In genomic region chr9:121682926-121683485, GRCh38 we compare ENCODE assay signal across 38 cellular contexts. TPM values are rescaled to one million over a fixed set of nuclear protein-coding genes. Genes with fewer than 3 reads are reported as not detected.
"Had no signal": no experiment of that assay in that cellular context is flagged by ENCODE, and none has a peak within 500 bp of the region (broad histone marks: within the 10 kb centered on the region; RNA-seq: fewer than 3 reads in every experiment).

No MANE protein-coding gene starts in this region.

- DNase-seq: activated B cell treated with CpG ODN at 0.5 μM for 24 hours; activated CD4-positive, alpha-beta memory T cell treated with anti-CD3 and anti-CD28 coated beads, Interleukin-2, amount 10 ng/mL, durations not matched to agents 7 days and 5 days; activated CD4-positive, alpha-beta T cell treated with anti-CD3 and anti-CD28 coated beads for 48 hours; activated CD4-positive, CD25-positive, alpha-beta regulatory T cell treated with anti-CD3 and anti-CD28 coated beads, Interleukin-2, amount 50 U/mL, for 72 hours; activated CD8-positive, alpha-beta memory T cell treated with anti-CD3 and anti-CD28 coated beads for 24 hours; activated CD8-positive, alpha-beta memory T cell treated with anti-CD3 and anti-CD28 coated beads, Interleukin-2, amount 10 ng/mL, durations not matched to agents 7 days and 5 days; activated CD8-positive, alpha-beta memory T cell treated with anti-CD3 and anti-CD28 coated beads, Interleukin-2, amount 50 U/mL, for 48 hours; activated effector memory CD4-positive, alpha-beta T cell treated with anti-CD3 and anti-CD28 coated beads, Interleukin-2, amount 50 U/mL, for 16 hours; activated naive CD4-positive, alpha-beta T cell; activated naive CD4-positive, alpha-beta T cell treated with anti-CD3 and anti-CD28 coated beads, Interleukin-2, amount 50 U/mL, for 16 hours; activated naive CD8-positive, alpha-beta T cell treated with anti-CD3 and anti-CD28 coated beads for 36 hours; activated T-cell treated with anti-CD3 and anti-CD28 coated beads, Interleukin-2, amount 50 U/mL, for 1 hour; activated T-cell treated with anti-CD3 and anti-CD28 coated beads, Interleukin-2, amount 50 U/mL, for 72 hours; amniotic stem cell; caudate nucleus; Karpas-422; KBM-7; MM.1S; NCI-H1092 treated with DMSO at 0.1 percent for 48 hours; NCI-H1417; NCI-H146; NCI-H187; NCI-H2029 treated with DMSO at 0.1 percent for 48 hours; NCI-H2107; NCI-H2171; NCI-H510A; NCI-H526; NCI-H748 treated with DMSO at 0.1 percent for 48 hours; NK-92 treated with Interleukin-12 subunit alpha and Interleukin-12 subunit beta, amount 100 ng/mL, for 24 hours; PC-3; RPMI8226; SHP77 treated with DMSO at 0.1 percent for 48 hours; SK-N-SH had no signal

- H3K4me2 ChIP-seq: SK-N-SH had no signal

- H3K27ac ChIP-seq: ascending aorta, Peyer's patch, SJSA1, VCaP had no signal

- H3K27me3 ChIP-seq: ascending aorta, Peyer's patch, SJSA1 had no signal

- H3K4me3 ChIP-seq: ascending aorta, Peyer's patch, SJSA1 had no signal

- ATAC-seq: activated CD8-positive, alpha-beta memory T cell treated with anti-CD3 and anti-CD28 coated beads, Interleukin-2, amount 10 ng/mL, durations not matched to agents 7 days and 5 days; activated T-cell treated with anti-CD3 and anti-CD28 coated beads, Interleukin-2, amount 50 U/mL, for 72 hours; activated T-helper 17 cell treated with anti-CD3 and anti-CD28 coated beads, Interleukin-2, amount 50 U/mL, for 72 hours; PC-3 had no signal

- H3K4me1 ChIP-seq: ascending aorta, Peyer's patch, SJSA1 had no signal

- H3K9me3 ChIP-seq: ascending aorta, Peyer's patch, SJSA1, SK-N-SH had no signal

- H3K36me3 ChIP-seq: SJSA1 had no signal

RNA-seq across cellular contexts. Expression of gene DAB2IP, which starts 31.6 kb away (rescaled TPM):
- total RNA-seq: activated CD4-positive, alpha-beta memory T cell treated with anti-CD3 and anti-CD28 coated beads, Interleukin-2, amount 10 ng/mL, durations not matched to agents 7 days and 5 days had no signal
